In the genomic region with DNA sequence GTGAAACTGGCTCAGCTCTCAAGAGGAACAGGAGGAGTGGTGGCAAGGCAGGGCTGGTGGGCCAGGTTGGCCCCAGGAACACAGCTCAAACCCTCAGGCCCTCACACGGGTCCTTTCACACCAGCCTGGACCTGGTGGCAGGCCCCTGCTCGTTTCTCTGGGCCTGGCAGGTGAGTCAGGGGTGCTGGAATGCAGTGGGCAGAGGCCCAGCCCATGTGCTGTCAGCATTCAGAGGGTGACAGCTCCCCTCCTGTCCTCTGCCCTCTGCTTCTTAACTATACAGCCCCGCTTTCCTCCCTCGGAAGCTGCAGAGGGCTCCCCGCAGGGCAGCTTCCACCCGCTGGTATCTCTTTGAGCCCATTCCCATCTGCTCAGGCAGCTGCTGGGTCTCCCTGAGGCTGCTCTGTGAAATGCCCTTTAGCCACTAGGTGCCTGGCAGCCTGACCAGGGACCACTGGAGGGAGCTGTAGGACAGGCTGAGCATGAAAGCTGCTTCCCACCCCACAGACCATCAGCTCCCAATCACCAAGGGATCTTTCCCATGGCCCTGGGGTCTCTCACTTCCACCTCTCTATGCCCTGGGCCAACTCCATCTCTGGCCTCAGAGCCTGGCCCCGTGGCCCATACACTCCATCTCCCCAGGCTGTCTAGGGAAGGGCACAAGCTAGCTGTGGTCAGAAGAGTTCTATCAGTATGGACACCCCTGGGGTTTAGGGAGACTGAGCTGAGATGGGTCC, we compare ENCODE assay signal across 8 cellular contexts. TPM values are rescaled to one million over a fixed set of nuclear protein-coding genes. Genes with fewer than 3 reads are reported as not detected.
A peak's percentile ranks its signal among the peaks of the same experiment; 100 is the strongest.
DNase-seq lines count a peak whose midpoint lies in the region; ATAC-seq, FAIRE-seq and TF ChIP-seq lines count a peak whose summit lies in the region.

No MANE protein-coding gene starts in this region.

- 14% methylated on average over 7 of the region's 7 CpGs for WGBS in GM12878 (ENCODE audit: insufficient coverage, insufficient replicate concordance, low lambda C conversion rate, missing lambda C conversion rate)
- WGBS in hepatocyte (ENCODE audit: low lambda C conversion rate, missing lambda C conversion rate) = 7% methylated on average over 7 of the region's 7 CpGs

- H3K79me2 ChIP-seq in GM12878 (ENCODE audit: control insufficient read depth, insufficient read depth, low read length) (peaks cover 4% of the 10 kb centered on the region), hepatocyte (peaks cover 8% of the 10 kb centered on the region)

- CTCF ChIA-PET in GM12878 (lab: Yijun Ruan, JAX) = interaction anchor here (0.6 to 16.3 kb wide), 61 partner anchors 9 to 451 kb away, joined by 3 to 253 read pairs (median 5); a partner anchor contains a TSS

- peak; percentile 81 for FAIRE-seq in GM12878 (lab: Jason Lieb, UNC)

- no peak for TF ChIP-seq EP300 in GM12878 (IDR thresholded peaks at IDR 0.05; ENCODE audit: borderline replicate concordance in 1 of 2, control insufficient read depth in 1 of 2, low read depth in 2 of 2, low read length in 2 of 2)

- TF ChIP-seq RAD21 in GM12878 (IDR thresholded peaks at IDR 0.05; ENCODE audit: insufficient read depth, low read depth, low read length) = peak; percentile 93

- SMC1A ChIA-PET in GM12878 (lab: Charles Lee; ENCODE audit: uncharacterized antibody, unreplicated experiment) = interaction anchor here (0.5 to 9.7 kb wide), 22 partner anchors 9 to 566 kb away, joined by 3 to 159 read pairs (median 4); a partner anchor contains a TSS

- BruUV-seq in GM12878 (replicated peaks; lab: Mats Ljungman, UMichigan) = no TSS peak

- no peak overlapping the region for H3K9ac ChIP-seq in GM12878 (ENCODE audit: control insufficient read depth, insufficient read depth, low read length)

- H2AFZ ChIP-seq in GM12878 (ENCODE audit: control insufficient read depth, low read depth, low read length) = no peak overlapping the region
- no peak overlapping the region for H2AFZ ChIP-seq in hepatocyte

- H3K9me2 ChIP-seq in hepatocyte (replicated peaks; ENCODE audit: insufficient read depth) = no peaks in the 10 kb centered on the region

- POLR2A ChIA-PET in GM12878 (lab: Charles Lee) = interaction anchor here (0.6 to 2.3 kb wide), 8 partner anchors 18 to 240 kb away, joined by 3 to 9 read pairs (median 4); a partner anchor contains a TSS

- DNase-seq in CD1c-positive myeloid dendritic cell (ENCODE audit: extremely low spot score) = peak; percentile 81
- peak; percentile 54 for DNase-seq in GOT3 (lab: John Stamatoyannopoulos, UW)
- DNase-seq in NCI-H2029 (lab: John Stamatoyannopoulos, UW) = peak; percentile 35
- peak; percentile 33 for DNase-seq in T-helper 9 cell
- peak; percentile 27 for DNase-seq in GM12878 (ENCODE audit: low read depth, low spot score)
- DNase-seq in hepatocyte (ENCODE audit: low spot score) = peak; percentile 88
- peak; percentile 54 for DNase-seq in skeletal muscle cell (ENCODE audit: low read depth)

- in situ Hi-C loops in GM12878 (cut with MboI) = loop anchor here (5.0 kb wide), 1 partner anchor 109 kb away; no protein-coding TSS in a partner anchor

- H4K20me1 ChIP-seq in GM12878 (ENCODE audit: control insufficient read depth, insufficient read depth) (no peaks in the 10 kb centered on the region), hepatocyte (ENCODE audit: insufficient read depth, poor library complexity, severe bottlenecking) (no peaks in the 10 kb centered on the region)

- H3K36me3 ChIP-seq in GM12878 (ENCODE audit: control insufficient read depth in 2 of 2, insufficient read depth in 2 of 2, low read length in 1 of 2) (no peaks in the 10 kb centered on the region), hepatocyte (replicated peaks; ENCODE audit: insufficient read depth, low read depth) (no peaks in the 10 kb centered on the region)

- H3K27ac ChIP-seq in GM12878 (ENCODE audit: control insufficient read depth, insufficient read depth) (no peak overlapping the region), hepatocyte (peak overlapping the region; percentile 69)

- RAD21 ChIA-PET in GM12878 (lab: Charles Lee; ENCODE audit: unreplicated experiment) = interaction anchor here (0.8 to 6.6 kb wide), 23 partner anchors 13 to 448 kb away, joined by 3 to 104 read pairs (median 5); a partner anchor contains a TSS

- H3K27me3 ChIP-seq in GM12878 (replicated peaks in 1 of 2; ENCODE audit: control insufficient read depth in 2 of 2, insufficient read depth in 2 of 2, low read length in 1 of 2) = no peaks in the 10 kb centered on the region
- H3K27me3 ChIP-seq in hepatocyte = no peaks in the 10 kb centered on the region

- TF ChIP-seq POLR2A in GM12878 (IDR thresholded peaks at IDR 0.05; ENCODE audit: low read depth, low read length) = peak; percentile 34

- H3K4me1 ChIP-seq in GM12878 (ENCODE audit: control insufficient read depth, insufficient read depth, low read length) (peaks cover 7% of the 10 kb centered on the region), hepatocyte (ENCODE audit: insufficient read depth) (peaks cover 28% of the 10 kb centered on the region)

- H3K9me3 ChIP-seq in GM12878 (replicated peaks; ENCODE audit: control insufficient read depth, insufficient read depth, low read length) (no peaks in the 10 kb centered on the region), hepatocyte (ENCODE audit: low read depth) (no peaks in the 10 kb centered on the region)

- TF ChIP-seq CTCF in GM12878 (IDR thresholded peaks at IDR 0.05 in 2 of 3, conservative IDR thresholded peaks at IDR 0.05 in 1 of 3; ENCODE audit: control insufficient read depth in 2 of 3, extremely low read depth in 1 of 3, insufficient read depth in 1 of 3, low read depth in 3 of 3, low read length in 3 of 3) (peak; percentile 89 to 98 (median 96)), hepatocyte (IDR thresholded peaks at IDR 0.05; ENCODE audit: poor library complexity) (peak; percentile 91)

- H3K4me2 ChIP-seq in GM12878 (ENCODE audit: control insufficient read depth, insufficient read depth) = no peak overlapping the region
- H3K4me2 ChIP-seq in hepatocyte = no peak overlapping the region

- intact Hi-C loops in GM12878 (cut with micrococcal nuclease; ENCODE audit: unreplicated experiment) = loop anchor here (2.0 kb wide), 1 partner anchor 294 kb away; no protein-coding TSS in a partner anchor

- H3K4me3 ChIP-seq in GM12878 (no peak overlapping the region), hepatocyte (no peak overlapping the region), skeletal muscle cell (ENCODE audit: low read depth, low read length) (no peak overlapping the region)

- ATAC-seq in GM12878 = peak; percentile 76
- no peak for ATAC-seq in HG03095 (IDR thresholded peaks at IDR 0.05; ENCODE audit: unreplicated experiment)

RNA-seq across cellular contexts. Expression of a gene that starts 24.8 kb away (rescaled TPM):
- 23.9 and 24.1 TPM in 2 replicates for total RNA-seq in GM12878 (2013; cell fraction: nucleolus; rRNA removed)
- total RNA-seq in GM12878 (2014; rRNA removed) (1.6 TPM in 2 replicates), GM12878 (2014; rRNA removed; fragmentation: Illumina TruSeq; extraction: Trizol) (0.58 and 1.7 TPM in 2 replicates), GM12878 (2021) (1.4 and 2.4 TPM in 2 replicates), hepatocyte (12.0 and 13.3 TPM in 2 replicates)
- polyA plus RNA-seq in GM12878 (2011; ENCODE audit: low read depth) = 2.3 TPM
- polyA plus RNA-seq in GM12878 (2011; rRNA removed) (3.9 and 5.7 TPM in 2 replicates), GM12878 (2014; fragmentation: Illumina TruSeq; extraction: Trizol) (0.17 and 1.0 TPM in 2 replicates), GM12878 (2014; fragmentation: Nextera tagmentation; extraction: Ambion mirVana) (under 1 TPM in 1 of 2 experiments, not detected in 1; 0.04 TPM), GM12878 (2014; rRNA removed) (1.2 and 1.3 TPM in 2 replicates), GM12878 (2016; fragmentation: Nextera tagmentation; extraction: Ambion mirVana) (under 1 TPM; 0.08 to 0.75 TPM), hepatocyte (13.9 and 15.0 TPM in 2 replicates)
- 5.3 and 5.7 TPM in 2 replicates for polyA plus RNA-seq in GM12878 (2011; cell fraction: cytosol; rRNA removed)
- polyA plus RNA-seq in GM12878 (2011; cell fraction: nucleus; rRNA removed) = 7.9 and 12.0 TPM in 2 replicates
- 8.5 and 8.6 TPM in 2 replicates for polyA plus RNA-seq in GM12878 (2012)
- 3.4 and 10.1 TPM in 2 replicates for polyA minus RNA-seq in GM12878 (2011; rRNA and poly(A)+ RNA removed)
- 0.73 and 4.3 TPM in 2 replicates for polyA minus RNA-seq in GM12878 (2011; cell fraction: cytosol; rRNA and poly(A)+ RNA removed)
- 6.2 and 7.7 TPM in 2 replicates for polyA minus RNA-seq in GM12878 (2011; cell fraction: nucleus; rRNA and poly(A)+ RNA removed)

RNA-seq across cellular contexts. Expression of a gene that starts 33.1 kb away (rescaled TPM):
- 6.8 and 7.5 TPM in 2 replicates for total RNA-seq in GM12878 (2013; cell fraction: nucleolus; rRNA removed)
- total RNA-seq in GM12878 (2014; rRNA removed) = 0.11 TPM in 1 of 2 replicates, not detected in the other
- total RNA-seq in GM12878 (2014; rRNA removed; fragmentation: Illumina TruSeq; extraction: Trizol) = not detected in 2 replicates
- total RNA-seq in GM12878 (2021) = 0.08 and 0.26 TPM in 2 replicates
- polyA plus RNA-seq in GM12878 (2011; ENCODE audit: low read depth) = 0.30 TPM
- polyA plus RNA-seq in GM12878 (2011; rRNA removed) = 0.30 and 0.56 TPM in 2 replicates
- polyA plus RNA-seq in GM12878 (2011; cell fraction: cytosol; rRNA removed) = 0.16 and 0.17 TPM in 2 replicates
- polyA plus RNA-seq in GM12878 (2011; cell fraction: nucleus; rRNA removed) = 1.2 and 1.3 TPM in 2 replicates
- 1.0 and 1.3 TPM in 2 replicates for polyA plus RNA-seq in GM12878 (2012)
- not detected in 2 replicates for polyA plus RNA-seq in GM12878 (2014; fragmentation: Illumina TruSeq; extraction: Trizol)
- polyA plus RNA-seq in GM12878 (2014; fragmentation: Nextera tagmentation; extraction: Ambion mirVana) = under 1 TPM; 0.02 to 0.11 TPM
- polyA plus RNA-seq in GM12878 (2014; rRNA removed) = not detected in 2 replicates
- 1 to 10 TPM; 1.4 to 2.1 TPM for polyA plus RNA-seq in GM12878 (2016; fragmentation: Nextera tagmentation; extraction: Ambion mirVana)
- 0.26 and 0.44 TPM in 2 replicates for polyA minus RNA-seq in GM12878 (2011; rRNA and poly(A)+ RNA removed)
- polyA minus RNA-seq in GM12878 (2011; cell fraction: cytosol; rRNA and poly(A)+ RNA removed) = not detected in 2 replicates
- polyA minus RNA-seq in GM12878 (2011; cell fraction: nucleus; rRNA and poly(A)+ RNA removed) = 0.48 and 1.1 TPM in 2 replicates
- total RNA-seq in hepatocyte = 3.3 and 3.8 TPM in 2 replicates
- 4.3 and 7.7 TPM in 2 replicates for polyA plus RNA-seq in hepatocyte

RNA-seq across cellular contexts. Expression of a gene that starts 33.3 kb away (rescaled TPM):
- total RNA-seq in GM12878 (2013; cell fraction: nucleolus; rRNA removed) = 0.13 and 0.54 TPM in 2 replicates
- total RNA-seq in GM12878 (2014; rRNA removed) (not detected in 2 replicates), GM12878 (2014; rRNA removed; fragmentation: Illumina TruSeq; extraction: Trizol) (not detected in 2 replicates), GM12878 (2021) (0.08 TPM in 1 of 2 replicates, not detected in the other), hepatocyte (7.5 and 10.9 TPM in 2 replicates)
- not detected for polyA plus RNA-seq in GM12878 (2011; ENCODE audit: low read depth)
- polyA plus RNA-seq in GM12878 (2011; rRNA removed) (not detected in 2 replicates), GM12878 (2014; fragmentation: Illumina TruSeq; extraction: Trizol) (not detected in 2 replicates), GM12878 (2014; fragmentation: Nextera tagmentation; extraction: Ambion mirVana) (not detected), GM12878 (2014; rRNA removed) (not detected in 2 replicates), GM12878 (2016; fragmentation: Nextera tagmentation; extraction: Ambion mirVana) (not detected), hepatocyte (6.3 and 15.2 TPM in 2 replicates)
- polyA plus RNA-seq in GM12878 (2011; cell fraction: cytosol; rRNA removed) = 0.25 TPM in 1 of 2 replicates, not detected in the other
- 0.13 and 0.21 TPM in 2 replicates for polyA plus RNA-seq in GM12878 (2011; cell fraction: nucleus; rRNA removed)
- polyA plus RNA-seq in GM12878 (2012) = not detected in 2 replicates
- polyA minus RNA-seq in GM12878 (2011; rRNA and poly(A)+ RNA removed) = not detected in 2 replicates
- polyA minus RNA-seq in GM12878 (2011; cell fraction: cytosol; rRNA and poly(A)+ RNA removed) = not detected in 2 replicates
- not detected in 2 replicates for polyA minus RNA-seq in GM12878 (2011; cell fraction: nucleus; rRNA and poly(A)+ RNA removed)

RNA-seq across cellular contexts. Expression of a gene that starts 48.8 kb away (rescaled TPM):
- total RNA-seq in GM12878 (2013; cell fraction: nucleolus; rRNA removed) = not detected in 2 replicates
- total RNA-seq in GM12878 (2014; rRNA removed) (not detected in 2 replicates), GM12878 (2014; rRNA removed; fragmentation: Illumina TruSeq; extraction: Trizol) (not detected in 2 replicates), GM12878 (2021) (not detected in 2 replicates), hepatocyte (13.8 and 24.6 TPM in 2 replicates)
- polyA plus RNA-seq in GM12878 (2011; ENCODE audit: low read depth) = not detected
- polyA plus RNA-seq in GM12878 (2011; rRNA removed) (not detected in 2 replicates), GM12878 (2014; fragmentation: Illumina TruSeq; extraction: Trizol) (not detected in 2 replicates), GM12878 (2014; fragmentation: Nextera tagmentation; extraction: Ambion mirVana) (not detected), GM12878 (2014; rRNA removed) (not detected in 2 replicates), GM12878 (2016; fragmentation: Nextera tagmentation; extraction: Ambion mirVana) (not detected), hepatocyte (35.8 and 40.1 TPM in 2 replicates)
- 0.03 TPM in 1 of 2 replicates, not detected in the other for polyA plus RNA-seq in GM12878 (2011; cell fraction: cytosol; rRNA removed)
- 0.09 TPM in 1 of 2 replicates, not detected in the other for polyA plus RNA-seq in GM12878 (2011; cell fraction: nucleus; rRNA removed)
- polyA plus RNA-seq in GM12878 (2012) = not detected in 2 replicates
- polyA minus RNA-seq in GM12878 (2011; rRNA and poly(A)+ RNA removed) = not detected in 2 replicates
- not detected in 2 replicates for polyA minus RNA-seq in GM12878 (2011; cell fraction: cytosol; rRNA and poly(A)+ RNA removed)
- not detected in 2 replicates for polyA minus RNA-seq in GM12878 (2011; cell fraction: nucleus; rRNA and poly(A)+ RNA removed)

RNA-seq across cellular contexts. Expression of a gene that starts 49.0 kb away (rescaled TPM):
- 0.13 TPM in 1 of 2 replicates, not detected in the other for total RNA-seq in GM12878 (2013; cell fraction: nucleolus; rRNA removed)
- total RNA-seq in GM12878 (2014; rRNA removed) (not detected in 2 replicates), GM12878 (2014; rRNA removed; fragmentation: Illumina TruSeq; extraction: Trizol) (not detected in 2 replicates), GM12878 (2021) (0.05 and 0.16 TPM in 2 replicates), hepatocyte (34.2 and 37.4 TPM in 2 replicates)
- not detected for polyA plus RNA-seq in GM12878 (2011; ENCODE audit: low read depth)
- polyA plus RNA-seq in GM12878 (2011; rRNA removed) (not detected in 2 replicates), GM12878 (2014; fragmentation: Illumina TruSeq; extraction: Trizol) (not detected in 2 replicates), GM12878 (2014; fragmentation: Nextera tagmentation; extraction: Ambion mirVana) (not detected), GM12878 (2014; rRNA removed) (not detected in 2 replicates), GM12878 (2016; fragmentation: Nextera tagmentation; extraction: Ambion mirVana) (not detected), hepatocyte (21.4 and 25.8 TPM in 2 replicates)
- polyA plus RNA-seq in GM12878 (2011; cell fraction: cytosol; rRNA removed) = 0.01 TPM in 1 of 2 replicates, not detected in the other
- 0.09 and 0.25 TPM in 2 replicates for polyA plus RNA-seq in GM12878 (2011; cell fraction: nucleus; rRNA removed)
- 0.04 TPM in 1 of 2 replicates, not detected in the other for polyA plus RNA-seq in GM12878 (2012)
- not detected in 2 replicates for polyA minus RNA-seq in GM12878 (2011; rRNA and poly(A)+ RNA removed)
- polyA minus RNA-seq in GM12878 (2011; cell fraction: cytosol; rRNA and poly(A)+ RNA removed) = not detected in 2 replicates
- polyA minus RNA-seq in GM12878 (2011; cell fraction: nucleus; rRNA and poly(A)+ RNA removed) = not detected in 2 replicates

Comparison
In these comparisons a context has a peak if more than half of its experiments do, and no peak if none do; other contexts are left out.
1. DNase-seq: peak in every context shown above with its lines; median percentile 88 in hepatocyte; 81 in CD1c-positive myeloid dendritic cell; 54 in GOT3; 54 in skeletal muscle cell; 35 in NCI-H2029; 33 in T-helper 9 cell; 27 in GM12878.